Comparison of ENCODE assay signal across 1 cellular context in genomic region chr15:74541494-74542191, GRCh38.
TF ChIP-seq lines count a peak whose summit lies in the region.

No MANE protein-coding gene starts in this region.

TF ChIP-seq in IMR-90, 13 proteins besides CTCF, POLR2A, EP300 and RAD21 (continued from another document):
- TF ChIP-seq USF2 (IDR thresholded peaks at IDR 0.05; ENCODE audit: low read depth, low read length) (no peak), SMC3 (IDR thresholded peaks at IDR 0.05; ENCODE audit: low read depth, low read length) (no peak)
